ENCODE assay signal across 14 cellular contexts in genomic region chr19:51210874-51211314, GRCh38. TPM values are rescaled to one million over a fixed set of nuclear protein-coding genes. Genes with fewer than 3 reads are reported as not detected.
DNase-seq lines count a peak whose midpoint lies in the region; ATAC-seq and TF ChIP-seq lines count a peak whose summit lies in the region.
"Not testable (repeated sequence)": the region's sequence is repeated elsewhere in the genome, so short reads cannot be mapped to it uniquely, and the experiment has no call there.
"Had no signal": no experiment of that assay in that cellular context is flagged by ENCODE, and none has a peak within 500 bp of the region (broad histone marks: within the 10 kb centered on the region; RNA-seq: fewer than 3 reads in every experiment).

No MANE protein-coding gene starts in this region.

- H3K27me3 ChIP-seq in BLaER1; HCT116 (ENCODE audit: insufficient read depth, low read length); suprapubic skin: not testable (repeated sequence)

- not testable (repeated sequence) for TF ChIP-seq POLR2A in HCT116 (IDR thresholded peaks at IDR 0.05; ENCODE audit: borderline replicate concordance, extremely low read depth, insufficient read depth, insufficient read length); suprapubic skin (IDR thresholded peaks at IDR 0.05)

- H3K27ac ChIP-seq in BLaER1 (peak overlapping the region; percentile 46), coronary artery (peak overlapping the region in 1 of 2 donors; percentile 24)
- H3K27ac ChIP-seq in HCT116 (ENCODE audit: low read depth, low read length); suprapubic skin: not testable (repeated sequence)

- H3K4me3 ChIP-seq in BLaER1; HCT116 (replicated peaks in 1 of 2; ENCODE audit: low read depth in 1 of 2, low read length in 2 of 2): not testable (repeated sequence)
- H3K4me3 ChIP-seq in coronary artery (peak overlapping the region; percentile 37), suprapubic skin (peak overlapping the region; percentile 28)

- DNase-seq in HCT116 (ENCODE audit: low read depth, low spot score); T-helper 2 cell treated with Interferon-gamma antibody and Interleukin-4, amounts not matched to agents 5 μg/mL and 100 μg/mL, for 36 hours (ENCODE audit: low spot score); coronary artery (ENCODE audit: low spot score); left ventricle myocardium superior; suprapubic skin (ENCODE audit: low spot score in 2 of 2): not testable (repeated sequence)
- DNase-seq in NOMO-1 treated with DMSO at 0.1 percent for 48 hours (lab: John Stamatoyannopoulos, UW; ENCODE audit: unreplicated experiment) = peak; percentile 83
- DNase-seq in mucosa of gallbladder (ENCODE audit: low spot score) = peak; percentile 16

- CTCF ChIA-PET in HCT116 (lab: Charles Lee) = not testable (repeated sequence)

- intact Hi-C loops in HCT116 (cut with micrococcal nuclease); left ventricle myocardium superior (cut with micrococcal nuclease): not testable (repeated sequence)

- not testable (repeated sequence) for TF ChIP-seq EP300 in suprapubic skin (IDR thresholded peaks at IDR 0.05)

- not testable (repeated sequence) for H3K9me3 ChIP-seq in BLaER1; HCT116 (ENCODE audit: control insufficient read depth in 1 of 2, insufficient read depth in 1 of 2, low read depth in 1 of 2, low read length in 2 of 2); suprapubic skin

- H4K20me1 ChIP-seq in BLaER1; HCT116 (ENCODE audit: insufficient read depth): not testable (repeated sequence)

- peaks cover 12% of the 10 kb centered on the region for H3K4me1 ChIP-seq in BLaER1
- H3K4me1 ChIP-seq in HCT116 (ENCODE audit: control insufficient read depth in 1 of 2, insufficient read depth in 2 of 2, low read length in 2 of 2); suprapubic skin: not testable (repeated sequence)

- not testable (repeated sequence) for TF ChIP-seq RAD21 in HCT116 (IDR thresholded peaks at IDR 0.05; ENCODE audit: low read depth)

- 53% methylated on average over 11 of the region's 12 CpGs for WGBS in suprapubic skin

- H3K4me2 ChIP-seq in BLaER1 = peak overlapping the region; percentile 66
- not testable (repeated sequence) for H3K4me2 ChIP-seq in HCT116 (ENCODE audit: low read length)

- H3K9me3 Mint-ChIP-seq in T-helper 2 cell treated with Interferon-gamma antibody and Interleukin-4, amounts not matched to agents 5 μg/mL and 100 μg/mL, for 36 hours = not testable (repeated sequence)

- not testable (repeated sequence) for H3K27ac Mint-ChIP-seq in T-helper 2 cell treated with Interferon-gamma antibody and Interleukin-4, amounts not matched to agents 5 μg/mL and 100 μg/mL, for 36 hours

- not testable (repeated sequence) for H3K9me2 ChIP-seq in HCT116 (ENCODE audit: insufficient read depth)

- H3K4me1 Mint-ChIP-seq in T-helper 2 cell treated with Interferon-gamma antibody and Interleukin-4, amounts not matched to agents 5 μg/mL and 100 μg/mL, for 36 hours (ENCODE audit: low read depth) = peaks cover 25% of the 10 kb centered on the region

- RAD21 ChIA-PET in HCT116 (lab: Charles Lee; ENCODE audit: low non-redundant PET in 1 of 2, low total read pairs in 2 of 2, uncharacterized antibody in 2 of 2, unreplicated experiment in 2 of 2) = not testable (repeated sequence)

- peak overlapping the region; percentile 7 for H3K4me3 Mint-ChIP-seq in T-helper 2 cell treated with Interferon-gamma antibody and Interleukin-4, amounts not matched to agents 5 μg/mL and 100 μg/mL, for 36 hours

- H3K36me3 ChIP-seq in BLaER1; HCT116 (ENCODE audit: control insufficient read depth in 1 of 2, insufficient read depth in 2 of 2, low read length in 2 of 2); suprapubic skin: not testable (repeated sequence)

- ATAC-seq in HCT116 = peak; percentile 53
- ATAC-seq in left ventricle myocardium superior = peak; percentile 80

- peaks cover 27% of the 10 kb centered on the region for H3K27me3 Mint-ChIP-seq in T-helper 2 cell treated with Interferon-gamma antibody and Interleukin-4, amounts not matched to agents 5 μg/mL and 100 μg/mL, for 36 hours (ENCODE audit: low read depth)

- not testable (repeated sequence) for BruUV-seq in HCT116 (replicated peaks; lab: Mats Ljungman, UMichigan)

- not testable (repeated sequence) for H3K36me3 Mint-ChIP-seq in T-helper 2 cell treated with Interferon-gamma antibody and Interleukin-4, amounts not matched to agents 5 μg/mL and 100 μg/mL, for 36 hours (ENCODE audit: low read depth)

- H2AFZ ChIP-seq in HCT116 (ENCODE audit: low read depth, low read length, poor library complexity, severe bottlenecking) = not testable (repeated sequence)

- not testable (repeated sequence) for TF ChIP-seq CTCF in HCT116 (IDR thresholded peaks at IDR 0.05 in 2 of 3, conservative IDR thresholded peaks at IDR 0.05 in 1 of 3; ENCODE audit: borderline replicate concordance in 1 of 3, insufficient read depth in 1 of 3, low read depth in 2 of 3, low read length in 2 of 3); coronary artery (IDR thresholded peaks at IDR 0.05); suprapubic skin (IDR thresholded peaks at IDR 0.05)

- H3K9ac ChIP-seq in BLaER1; HCT116 (ENCODE audit: low read length): not testable (repeated sequence)

- H3K79me2 ChIP-seq in HCT116 (ENCODE audit: insufficient read depth, low read length) = not testable (repeated sequence)

- POLR2A ChIA-PET in HCT116 (lab: Charles Lee) = not testable (repeated sequence)

RNA-seq across cellular contexts. Expression of gene CD33, which starts 14.0 kb away (rescaled TPM):
- total RNA-seq in HCT116 (2021; ENCODE audit: unreplicated experiment) (3.1 TPM), left ventricle myocardium superior (4.4 TPM), mucosa of gallbladder (8.3 TPM), suprapubic skin (1 to 10 TPM in 3 of 4 donors, under 1 TPM in 1; 0.51 to 7.0 (median 2.4) TPM)
- polyA plus RNA-seq in HCT116 (2012) = 3.3 and 4.3 TPM in 2 replicates
- total RNA-seq: endothelial cell of umbilical vein, kidney epithelial cell had no signal
- polyA plus RNA-seq: BJ, endothelial cell of umbilical vein had no signal

RNA-seq across cellular contexts. Expression of gene SIGLECL1, which starts 40.0 kb away (rescaled TPM):
- not detected for total RNA-seq in HCT116 (2021; ENCODE audit: unreplicated experiment)
- not detected in 2 replicates for polyA plus RNA-seq in HCT116 (2012)
- not detected for total RNA-seq in left ventricle myocardium superior
- not detected for total RNA-seq in mucosa of gallbladder
- total RNA-seq in suprapubic skin = not detected
- total RNA-seq: A172, endothelial cell of umbilical vein, occipital lobe, SK-MEL-5 had no signal
- polyA plus RNA-seq: BJ, endothelial cell of umbilical vein had no signal
